In genomic region chr1:12033441-12033840, GRCh38 we compare ENCODE assay signal across 5 cellular contexts. TPM values are rescaled to one million over a fixed set of nuclear protein-coding genes. Genes with fewer than 3 reads are reported as not detected.
"Had no signal": no experiment of that assay in that cellular context is flagged by ENCODE, and none has a peak within 500 bp of the region (broad histone marks: within the 10 kb centered on the region; RNA-seq: fewer than 3 reads in every experiment).

No MANE protein-coding gene starts in this region.

RNA-seq across cellular contexts. Expression of gene TNFRSF8, which starts 29.7 kb away (rescaled TPM):
- total RNA-seq: body of pancreas, chondrocyte, dermis microvascular lymphatic vessel endothelial cell, endothelial cell of umbilical vein, fibroblast of lung had no signal
